ENCODE assay signal across 18 cellular contexts in the genomic region with DNA sequence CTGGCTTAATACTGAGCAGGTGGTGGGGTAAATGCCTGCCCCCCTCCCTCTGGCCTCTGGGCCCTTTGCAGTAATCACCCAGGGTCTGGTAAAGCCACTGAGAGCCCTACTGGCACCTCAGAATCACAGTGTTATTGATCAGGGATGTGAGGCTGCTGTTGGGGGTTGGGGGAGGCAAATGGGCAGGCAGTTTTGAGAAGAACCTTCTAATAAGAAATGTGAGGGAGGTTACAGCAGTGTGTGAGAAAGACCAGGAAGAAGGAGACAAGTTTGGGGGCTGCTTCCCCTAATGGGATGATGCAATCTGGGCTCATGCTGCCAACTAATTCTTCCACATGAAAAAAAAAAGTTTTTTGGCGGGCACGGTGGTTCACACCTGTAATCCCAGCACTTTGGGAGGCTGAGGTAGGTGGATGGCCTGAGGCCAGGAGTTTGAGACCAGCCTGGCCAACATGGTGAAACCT. TPM values are rescaled to one million over a fixed set of nuclear protein-coding genes. Genes with fewer than 3 reads are reported as not detected.
DNase-seq lines count a peak whose midpoint lies in the region; ATAC-seq and TF ChIP-seq lines count a peak whose summit lies in the region.
"Had no signal": no experiment of that assay in that cellular context is flagged by ENCODE, and none has a peak within 500 bp of the region (broad histone marks: within the 10 kb centered on the region; RNA-seq: fewer than 3 reads in every experiment).

No MANE protein-coding gene starts in this region.

- ATAC-seq in central memory CD8-positive, alpha-beta T cell (replicated peaks; ENCODE audit: extremely low read depth, poor library complexity, severe bottlenecking), result no peak
- ATAC-seq in GM18858 (IDR thresholded peaks at IDR 0.05; ENCODE audit: unreplicated experiment), result no peak
- no peak for ATAC-seq in effector memory CD8-positive, alpha-beta T cell (replicated peaks)
- ATAC-seq: CD8-positive, alpha-beta T cell had no signal

- POLR2A ChIA-PET in RWPE1 (lab: Yijun Ruan, JAX; ENCODE audit: low non-redundant PET), result interaction anchor here (0.7 kb wide), 1 partner anchor 63 kb away, joined by 7 read pairs; no protein-coding TSS in a partner anchor

- H3K36me3 Mint-ChIP-seq in activated T-cell treated with anti-CD3 and anti-CD28 coated beads, Interleukin-2, amount 50 U/mL, for 24 hours (ENCODE audit: low read depth), result peaks cover 62% of the 10 kb centered on the region
- peaks cover 29% of the 10 kb centered on the region for H3K36me3 Mint-ChIP-seq in central memory CD8-positive, alpha-beta T cell (ENCODE audit: insufficient read depth)
- H3K36me3 Mint-ChIP-seq in osteocyte (ENCODE audit: unreplicated experiment), result peaks cover 28% of the 10 kb centered on the region
- peaks cover 37% of the 10 kb centered on the region for H3K36me3 Mint-ChIP-seq in effector memory CD8-positive, alpha-beta T cell (ENCODE audit: insufficient read depth)

- no peaks in the 10 kb centered on the region for H3K27me3 Mint-ChIP-seq in activated T-cell treated with anti-CD3 and anti-CD28 coated beads, Interleukin-2, amount 50 U/mL, for 24 hours
- no peaks in the 10 kb centered on the region for H3K27me3 Mint-ChIP-seq in central memory CD8-positive, alpha-beta T cell
- H3K27me3 Mint-ChIP-seq in osteocyte (ENCODE audit: unreplicated experiment), result no peaks in the 10 kb centered on the region
- no peaks in the 10 kb centered on the region for H3K27me3 Mint-ChIP-seq in effector memory CD8-positive, alpha-beta T cell

- peak overlapping the region; percentile 28 for H3K27ac ChIP-seq in RWPE1
- H3K27ac ChIP-seq: GM23248, KMS-11, PC-9, SJSA1 had no signal

- TF ChIP-seq CTCF in RWPE1 (conservative IDR thresholded peaks at IDR 0.05; ENCODE audit: low read depth) (no peak), osteocyte (IDR thresholded peaks at IDR 0.05) (no peak)

- DNase-seq in activated T-cell treated with anti-CD3 and anti-CD28 coated beads, Interleukin-2, amount 50 U/mL, for 24 hours, result no peak
- DNase-seq in activated T-cell treated with anti-CD3 and anti-CD28 coated beads, Interleukin-2, amount 50 U/mL, for 48 hours, result no peak
- DNase-seq in RWPE1 (ENCODE audit: low spot score) (no peak), osteocyte (ENCODE audit: extremely low spot score, unreplicated experiment) (no peak), C1 segment of cervical spinal cord (lab: John Stamatoyannopoulos, UW) (no peak)
- no peak for DNase-seq in central memory CD8-positive, alpha-beta T cell (ENCODE audit: low spot score in 2 of 2)
- no peak for DNase-seq in effector memory CD8-positive, alpha-beta T cell
- DNase-seq: BE2C, GM23248, NCI-H1417, NCI-H187, NCI-H226, NCI-H524, PC-9 had no signal

- H3K9me3 Mint-ChIP-seq in activated T-cell treated with anti-CD3 and anti-CD28 coated beads, Interleukin-2, amount 50 U/mL, for 24 hours, result no peaks in the 10 kb centered on the region
- no peaks in the 10 kb centered on the region for H3K9me3 Mint-ChIP-seq in central memory CD8-positive, alpha-beta T cell
- no peaks in the 10 kb centered on the region for H3K9me3 Mint-ChIP-seq in osteocyte (ENCODE audit: unreplicated experiment)
- H3K9me3 Mint-ChIP-seq in effector memory CD8-positive, alpha-beta T cell, result no peaks in the 10 kb centered on the region
- H3K9me3 Mint-ChIP-seq: CD8-positive, alpha-beta T cell had no signal

- H3K27ac Mint-ChIP-seq in activated T-cell treated with anti-CD3 and anti-CD28 coated beads, Interleukin-2, amount 50 U/mL, for 24 hours, result peak overlapping the region; percentile 12
- peak overlapping the region; percentile 74 for H3K27ac Mint-ChIP-seq in central memory CD8-positive, alpha-beta T cell (ENCODE audit: low read depth)
- peak overlapping the region; percentile 44 for H3K27ac Mint-ChIP-seq in osteocyte (ENCODE audit: unreplicated experiment)
- H3K27ac Mint-ChIP-seq in effector memory CD8-positive, alpha-beta T cell, result no peak overlapping the region
- H3K27ac Mint-ChIP-seq: CD8-positive, alpha-beta T cell had no signal

- H3K4me3 Mint-ChIP-seq in activated T-cell treated with anti-CD3 and anti-CD28 coated beads, Interleukin-2, amount 50 U/mL, for 24 hours, result no peak overlapping the region
- H3K4me3 Mint-ChIP-seq in central memory CD8-positive, alpha-beta T cell, result no peak overlapping the region
- H3K4me3 Mint-ChIP-seq in osteocyte (ENCODE audit: unreplicated experiment), result no peak overlapping the region
- no peak overlapping the region for H3K4me3 Mint-ChIP-seq in effector memory CD8-positive, alpha-beta T cell
- H3K4me3 Mint-ChIP-seq: CD8-positive, alpha-beta T cell had no signal

- CTCF ChIA-PET in RWPE1 (lab: Yijun Ruan, JAX), result no interaction called here

- peaks cover 48% of the 10 kb centered on the region for H3K4me1 Mint-ChIP-seq in activated T-cell treated with anti-CD3 and anti-CD28 coated beads, Interleukin-2, amount 50 U/mL, for 24 hours (ENCODE audit: low read depth)
- H3K4me1 Mint-ChIP-seq in central memory CD8-positive, alpha-beta T cell, result peaks cover 39% of the 10 kb centered on the region
- peaks cover 32% of the 10 kb centered on the region for H3K4me1 Mint-ChIP-seq in osteocyte (ENCODE audit: unreplicated experiment)
- peaks cover 18 to 27% of the 10 kb centered on the region in 2 donors for H3K4me1 Mint-ChIP-seq in effector memory CD8-positive, alpha-beta T cell (ENCODE audit: low read depth in 2 of 2)

RNA-seq across cellular contexts. Expression of a gene that starts 3.1 kb away (rescaled TPM):
- total RNA-seq in osteocyte, result 34.9 and 36.0 TPM in 2 replicates

RNA-seq across cellular contexts. Expression of a gene that starts 4.8 kb away (rescaled TPM):
- 216 and 248 TPM in 2 replicates for total RNA-seq in osteocyte

RNA-seq across cellular contexts. Expression of a gene that starts 42.4 kb away (rescaled TPM):
- total RNA-seq in osteocyte, result 82.0 and 97.2 TPM in 2 replicates

Comparison
In these comparisons a context has a peak if more than half of its experiments do, and no peak if none do; other contexts are left out.
1. H3K27ac Mint-ChIP-seq: peak in activated T-cell treated with anti-CD3 and anti-CD28 coated beads, Interleukin-2, amount 50 U/mL, for 24 hours (single experiment), central memory CD8-positive, alpha-beta T cell (single experiment) and osteocyte (single experiment); none in effector memory CD8-positive, alpha-beta T cell (0 of 2).